In the genomic region with DNA sequence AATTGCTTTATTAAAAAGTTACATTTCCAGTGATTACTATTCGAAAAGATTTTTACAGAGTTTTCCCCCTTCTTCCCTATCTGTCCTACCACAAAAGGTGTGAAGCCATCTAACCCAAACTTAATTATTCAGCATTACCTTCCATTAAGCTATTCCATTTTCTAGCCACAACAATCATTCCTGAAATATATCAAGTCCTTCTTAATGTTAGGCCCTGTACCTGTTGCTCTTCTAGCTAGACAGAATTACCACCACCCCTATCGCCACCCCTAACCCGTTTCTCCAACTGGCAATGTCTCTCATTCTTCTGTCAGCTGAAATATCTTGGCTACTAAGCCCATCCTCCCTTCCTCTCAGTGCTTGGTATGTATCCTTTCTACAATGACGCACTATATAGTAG, we compare ENCODE assay signal across 23 cellular contexts. TPM values are rescaled to one million over a fixed set of nuclear protein-coding genes. Genes with fewer than 3 reads are reported as not detected.
DNase-seq lines count a peak whose midpoint lies in the region; ATAC-seq, FAIRE-seq and TF ChIP-seq lines count a peak whose summit lies in the region.
"Had no signal": no experiment of that assay in that cellular context is flagged by ENCODE, and none has a peak within 500 bp of the region (broad histone marks: within the 10 kb centered on the region; RNA-seq: fewer than 3 reads in every experiment).

No MANE protein-coding gene starts in this region.

- POLR2A ChIA-PET in HepG2 (lab: Yijun Ruan, JAX): interaction anchor here (7.1 kb wide), 1 partner anchor 14 kb away, joined by 41 read pairs; a partner anchor contains a TSS

- H3K36me3 Mint-ChIP-seq in HFFc6 (ENCODE audit: low read depth): peaks cover 39% of the 10 kb centered on the region
- peaks cover 54% of the 10 kb centered on the region for H3K36me3 Mint-ChIP-seq in stimulated activated effector memory CD8-positive, alpha-beta T cell treated with anti-CD3 and anti-CD28 coated beads, Interleukin-12 subunit alpha, Interleukin-12 subunit beta, amount 100 ng/mL, for 72 hours

- H3K27me3 ChIP-seq in HepG2 (ENCODE audit: control insufficient read depth in 1 of 2, insufficient read depth in 2 of 2, low read length in 2 of 2) (no peaks in the 10 kb centered on the region), right lobe of liver (no peaks in the 10 kb centered on the region), gastroesophageal sphincter (no peaks in the 10 kb centered on the region)
- H3K27me3 ChIP-seq: SJSA1, thyroid gland had no signal

- no peak for TF ChIP-seq CTCF in HepG2 (CRISPR knock-in tag; IDR thresholded peaks at IDR 0.05)
- no peak for TF ChIP-seq CTCF in right lobe of liver (IDR thresholded peaks at IDR 0.05)
- no peak for TF ChIP-seq CTCF in HFFc6 (IDR thresholded peaks at IDR 0.05)
- TF ChIP-seq CTCF in gastroesophageal sphincter (IDR thresholded peaks at IDR 0.05): no peak
- TF ChIP-seq CTCF in omental fat pad (IDR thresholded peaks at IDR 0.05): no peak

- no peak for TF ChIP-seq RAD21 in HepG2 (CRISPR knock-in tag; IDR thresholded peaks at IDR 0.05)

- H3K27me3 Mint-ChIP-seq in HFFc6 (ENCODE audit: insufficient read depth): peaks cover 2% of the 10 kb centered on the region; the same call in 1 of the 2 replicates

- H4K20me1 ChIP-seq in HepG2 (ENCODE audit: insufficient read depth, low read length): peaks cover 52% of the 10 kb centered on the region

- WGBS in HepG2 (ENCODE audit: low lambda C conversion rate): 96% methylated on average over 4 of the region's 4 CpGs
- WGBS in right lobe of liver (ENCODE audit: insufficient coverage, low coverage, low lambda C conversion rate, missing lambda C conversion rate): 96% methylated on average over 4 of the region's 4 CpGs
- WGBS in gastroesophageal sphincter (ENCODE audit: low coverage in 1 of 2), 2 donors: 86 to 93% methylated on average over 4 of the region's 4 CpGs

- DNase-seq in HepG2 (ENCODE audit: low spot score) (no peak), right lobe of liver (no peak), HFFc6 (no peak), omental fat pad (ENCODE audit: low spot score) (no peak), NCI-H187 treated with DMSO at 0.1 percent for 48 hours (lab: John Stamatoyannopoulos, UW) (no peak), medulla oblongata (ENCODE audit: extremely low spot score) (no peak)
- no peak for DNase-seq in stimulated activated effector memory CD8-positive, alpha-beta T cell treated with anti-CD3 and anti-CD28 coated beads, Interleukin-12 subunit alpha, Interleukin-12 subunit beta, amount 100 ng/mL, for 72 hours (ENCODE audit: low spot score in 2 of 2)
- DNase-seq: activated CD8-positive, alpha-beta memory T cell treated with anti-CD3 and anti-CD28 coated beads, Interleukin-2, amount 50 U/mL, for 4 hours; cortex of kidney; NCI-H1105 treated with DMSO at 0.1 percent for 48 hours; NCI-H2081; NCI-H226; stimulated activated CD4-positive, alpha-beta T cell treated with anti-CD3 and anti-CD28 coated beads, Interleukin-12 subunit alpha, Interleukin-12 subunit beta, amount 100 ng/mL, for 4 hours; stimulated activated CD4-positive, alpha-beta T cell treated with anti-CD3 and anti-CD28 coated beads, Interleukin-4, amount 100 ng/mL, for 24 hours; stimulated activated naive CD4-positive, alpha-beta T cell; thyroid gland had no signal

- peak overlapping the region; percentile 60 for H3K27ac ChIP-seq in HepG2 (ENCODE audit: extremely low read length, insufficient read depth, low read length)
- no peak overlapping the region for H3K27ac ChIP-seq in right lobe of liver
- H3K27ac ChIP-seq in gastroesophageal sphincter: peak overlapping the region in 3 of 4 donors; percentile 16 to 86 (median 84)
- H3K27ac ChIP-seq: SJSA1, thyroid gland had no signal

- no peak overlapping the region for H2AFZ ChIP-seq in HepG2 (ENCODE audit: low read length)

- H3K4me3 ChIP-seq in HepG2 (replicated peaks in 1 of 3; ENCODE audit: insufficient read depth in 1 of 3, low read depth in 2 of 3, low read length in 3 of 3): no peak overlapping the region
- H3K4me3 ChIP-seq in right lobe of liver: no peak overlapping the region
- no peak overlapping the region for H3K4me3 ChIP-seq in gastroesophageal sphincter
- H3K4me3 ChIP-seq: HAP-1, lung, SJSA1, thyroid gland had no signal

- no peak for FAIRE-seq in HepG2 (lab: Jason Lieb, UNC)
- FAIRE-seq: GM19239, RCC 7860 had no signal

- H3K4me1 Mint-ChIP-seq in HFFc6 (ENCODE audit: low read depth): peaks cover 97% of the 10 kb centered on the region
- H3K4me1 Mint-ChIP-seq in stimulated activated effector memory CD8-positive, alpha-beta T cell treated with anti-CD3 and anti-CD28 coated beads, Interleukin-12 subunit alpha, Interleukin-12 subunit beta, amount 100 ng/mL, for 72 hours: peaks cover 69% of the 10 kb centered on the region

- BruUV-seq in HepG2 (replicated peaks; lab: Mats Ljungman, UMichigan): no TSS peak

- no peaks in the 10 kb centered on the region for H3K9me3 Mint-ChIP-seq in HFFc6
- no peaks in the 10 kb centered on the region for H3K9me3 Mint-ChIP-seq in stimulated activated effector memory CD8-positive, alpha-beta T cell treated with anti-CD3 and anti-CD28 coated beads, Interleukin-12 subunit alpha, Interleukin-12 subunit beta, amount 100 ng/mL, for 72 hours

- no peak for TF ChIP-seq POLR2A in HepG2 (IDR thresholded peaks at IDR 0.05; ENCODE audit: insufficient read depth in 1 of 2, low read depth in 2 of 2, low read length in 2 of 2)
- TF ChIP-seq POLR2A in right lobe of liver (IDR thresholded peaks at IDR 0.05): no peak
- no peak for TF ChIP-seq POLR2A in gastroesophageal sphincter (IDR thresholded peaks at IDR 0.05)

- peaks cover 96% of the 10 kb centered on the region for H3K79me2 ChIP-seq in HepG2 (ENCODE audit: insufficient read depth, low read length)

- no peak overlapping the region for H3K9ac ChIP-seq in HepG2 (ENCODE audit: insufficient read depth, low read depth, low read length)

- in situ Hi-C loops in HepG2 (cut with HindIII; ENCODE audit: extremely low pct_ligation_motif_present, low pct_unique_long_range_greater_than_20kb): no loop called here

- intact Hi-C loops in HepG2 (cut with micrococcal nuclease; ENCODE audit: unreplicated experiment): no loop called here
- intact Hi-C loops in right lobe of liver (cut with DNase I): no loop called here

- H3K4me2 ChIP-seq in HepG2 (ENCODE audit: low read depth, low read length): no peak overlapping the region

- peaks cover 12 to 48% of the 10 kb centered on the region in 2 experiments for H3K36me3 ChIP-seq in HepG2 (replicated peaks in 1 of 2; ENCODE audit: control insufficient read depth in 1 of 2, insufficient read depth in 2 of 2, low read length in 2 of 2)
- H3K36me3 ChIP-seq in right lobe of liver: peaks cover 0 to 12% (median 0%) of the 10 kb centered on the region in 4 donors
- H3K36me3 ChIP-seq in gastroesophageal sphincter: no peaks in the 10 kb centered on the region

- H3K4me1 ChIP-seq in HepG2 (ENCODE audit: insufficient read depth, low read length): peaks cover 60% of the 10 kb centered on the region
- H3K4me1 ChIP-seq in right lobe of liver: peaks cover 0 to 21% (median 6%) of the 10 kb centered on the region in 4 donors
- H3K4me1 ChIP-seq in gastroesophageal sphincter: peaks cover 19 to 93% (median 36%) of the 10 kb centered on the region in 3 donors

- ATAC-seq in HepG2 (no peak), right lobe of liver (no peak), gastroesophageal sphincter (no peak), omental fat pad (ENCODE audit: low FRiP score) (no peak)
- ATAC-seq in stimulated activated effector memory CD8-positive, alpha-beta T cell treated with anti-CD3 and anti-CD28 coated beads, Interleukin-12 subunit alpha, Interleukin-12 subunit beta, amount 100 ng/mL, for 72 hours: no peak

- CTCF ChIA-PET in HepG2 (lab: Yijun Ruan, JAX; ENCODE audit: low intra/inter-chr PET ratio, low total read pairs): no interaction called here

- TF ChIP-seq EP300 in HepG2 (IDR thresholded peaks at IDR 0.05; ENCODE audit: low read depth in 2 of 2, low read length in 2 of 2) (no peak), HepG2 (CRISPR knock-in tag; IDR thresholded peaks at IDR 0.05; ENCODE audit: borderline replicate concordance) (no peak), gastroesophageal sphincter (IDR thresholded peaks at IDR 0.05) (no peak)

- no peaks in the 10 kb centered on the region for H3K9me3 ChIP-seq in HepG2 (ENCODE audit: low read length)
- H3K9me3 ChIP-seq in right lobe of liver: no peaks in the 10 kb centered on the region
- H3K9me3 ChIP-seq in gastroesophageal sphincter: no peaks in the 10 kb centered on the region
- H3K9me3 ChIP-seq: HAP-1, SJSA1, thyroid gland had no signal

- H3K4me3 Mint-ChIP-seq in HFFc6: no peak overlapping the region
- H3K4me3 Mint-ChIP-seq in stimulated activated effector memory CD8-positive, alpha-beta T cell treated with anti-CD3 and anti-CD28 coated beads, Interleukin-12 subunit alpha, Interleukin-12 subunit beta, amount 100 ng/mL, for 72 hours: no peak overlapping the region

- peak overlapping the region; percentile 39 for H3K27ac Mint-ChIP-seq in HFFc6
- H3K27ac Mint-ChIP-seq in stimulated activated effector memory CD8-positive, alpha-beta T cell treated with anti-CD3 and anti-CD28 coated beads, Interleukin-12 subunit alpha, Interleukin-12 subunit beta, amount 100 ng/mL, for 72 hours: peak overlapping the region; percentile 48

RNA-seq across cellular contexts. Expression of a gene that starts 13.9 kb away (rescaled TPM):
- total RNA-seq in HepG2 (2016; rRNA removed; fragmentation: Illumina TruSeq; extraction: Trizol) (62.3 and 90.2 TPM in 2 replicates), right lobe of liver (10 to 100 TPM; 15.7 to 27.9 (median 20.1) TPM), gastroesophageal sphincter (10 to 100 TPM; 36.9 to 43.9 (median 39.6) TPM), omental fat pad (10 to 100 TPM; 29.0 to 46.7 (median 31.0) TPM)
- 6.7 and 7.7 TPM in 2 replicates for total RNA-seq in HepG2 (2016; cell fraction: cytosol; rRNA removed; fragmentation: Illumina TruSeq; extraction: Trizol; ENCODE audit: low read depth)
- total RNA-seq in HepG2 (2016; cell fraction: insoluble cytoplasmic fraction; rRNA removed; fragmentation: Illumina TruSeq; extraction: Trizol): 62.9 and 85.5 TPM in 2 replicates
- total RNA-seq in HepG2 (2016; cell fraction: membrane; rRNA removed; fragmentation: Illumina TruSeq; extraction: Trizol): 17.1 and 18.1 TPM in 2 replicates
- total RNA-seq in HepG2 (2016; cell fraction: nucleus; rRNA removed; fragmentation: Illumina TruSeq; extraction: Trizol): 52.7 and 54.8 TPM in 2 replicates
- 25.7 and 28.9 TPM in 2 replicates for polyA plus RNA-seq in HepG2 (2011; rRNA removed)
- polyA plus RNA-seq in HepG2 (2011; cell fraction: cytosol; rRNA removed): 16.1 and 24.8 TPM in 2 replicates
- 17.9 and 22.5 TPM in 2 replicates for polyA plus RNA-seq in HepG2 (2011; cell fraction: nucleus; rRNA removed)
- 43.1 and 48.6 TPM in 2 replicates for polyA plus RNA-seq in HepG2 (2012)
- polyA plus RNA-seq in HepG2 (2016; cell fraction: cytosol; fragmentation: Illumina TruSeq; extraction: Trizol; ENCODE audit: low read depth): 4.3 and 4.7 TPM in 2 replicates
- 87.1 and 88.3 TPM in 2 replicates for polyA plus RNA-seq in HepG2 (2016; cell fraction: insoluble cytoplasmic fraction; fragmentation: Illumina TruSeq; extraction: Trizol; ENCODE audit: low read depth)
- 9.9 and 10.2 TPM in 2 replicates for polyA plus RNA-seq in HepG2 (2016; cell fraction: membrane; fragmentation: Illumina TruSeq; extraction: Trizol; ENCODE audit: low read depth)
- polyA plus RNA-seq in HepG2 (2016; cell fraction: nucleus; fragmentation: Illumina TruSeq; extraction: Trizol; ENCODE audit: insufficient read depth, low read depth): 60.9 and 64.3 TPM in 2 replicates
- polyA minus RNA-seq in HepG2 (2011; rRNA and poly(A)+ RNA removed; ENCODE audit: low replicate concordance): 7.4 and 11.6 TPM in 2 replicates
- 28.7 and 30.0 TPM in 2 replicates for polyA minus RNA-seq in HepG2 (2011; cell fraction: cytosol; rRNA and poly(A)+ RNA removed)
- polyA minus RNA-seq in HepG2 (2011; cell fraction: nucleus; rRNA and poly(A)+ RNA removed): 43.5 and 63.2 TPM in 2 replicates
- total RNA-seq in HFFc6 (2021; fragmentation: NEBNext Ultra II Directional; extraction: Animal tissue kit (Norgen Biotek cat#: 25700)): 10 to 100 TPM; 34.7 to 44.6 (median 38.3) TPM

RNA-seq across cellular contexts. Expression of a gene that starts 23.1 kb away (rescaled TPM):
- total RNA-seq in HepG2 (2016; rRNA removed; fragmentation: Illumina TruSeq; extraction: Trizol): not detected in 2 replicates
- total RNA-seq in HepG2 (2016; cell fraction: cytosol; rRNA removed; fragmentation: Illumina TruSeq; extraction: Trizol; ENCODE audit: low read depth): not detected in 2 replicates
- not detected in 2 replicates for total RNA-seq in HepG2 (2016; cell fraction: insoluble cytoplasmic fraction; rRNA removed; fragmentation: Illumina TruSeq; extraction: Trizol)
- not detected in 2 replicates for total RNA-seq in HepG2 (2016; cell fraction: membrane; rRNA removed; fragmentation: Illumina TruSeq; extraction: Trizol)
- not detected in 2 replicates for total RNA-seq in HepG2 (2016; cell fraction: nucleus; rRNA removed; fragmentation: Illumina TruSeq; extraction: Trizol)
- 0.03 TPM in 1 of 2 replicates, not detected in the other for polyA plus RNA-seq in HepG2 (2011; rRNA removed)
- polyA plus RNA-seq in HepG2 (2011; cell fraction: cytosol; rRNA removed): 0.01 TPM in 1 of 2 replicates, not detected in the other
- polyA plus RNA-seq in HepG2 (2011; cell fraction: nucleus; rRNA removed): 0.11 and 0.12 TPM in 2 replicates
- not detected in 2 replicates for polyA plus RNA-seq in HepG2 (2012)
- not detected in 2 replicates for polyA plus RNA-seq in HepG2 (2016; cell fraction: cytosol; fragmentation: Illumina TruSeq; extraction: Trizol; ENCODE audit: low read depth)
- not detected in 2 replicates for polyA plus RNA-seq in HepG2 (2016; cell fraction: insoluble cytoplasmic fraction; fragmentation: Illumina TruSeq; extraction: Trizol; ENCODE audit: low read depth)
- not detected in 2 replicates for polyA plus RNA-seq in HepG2 (2016; cell fraction: membrane; fragmentation: Illumina TruSeq; extraction: Trizol; ENCODE audit: low read depth)
- polyA plus RNA-seq in HepG2 (2016; cell fraction: nucleus; fragmentation: Illumina TruSeq; extraction: Trizol; ENCODE audit: insufficient read depth, low read depth): not detected in 2 replicates
- 0.02 TPM in 1 of 2 replicates, not detected in the other for polyA minus RNA-seq in HepG2 (2011; rRNA and poly(A)+ RNA removed; ENCODE audit: low replicate concordance)
- not detected in 2 replicates for polyA minus RNA-seq in HepG2 (2011; cell fraction: cytosol; rRNA and poly(A)+ RNA removed)
- not detected in 2 replicates for polyA minus RNA-seq in HepG2 (2011; cell fraction: nucleus; rRNA and poly(A)+ RNA removed)
- total RNA-seq in right lobe of liver: 1 to 10 TPM in 2 of 6 experiments, under 1 TPM in 3, not detected in 1; 0.21 to 2.7 (median 0.37) TPM
- 1 to 10 TPM in 2 of 6 experiments, under 1 TPM in 4; 0.74 to 1.3 (median 0.98) TPM for total RNA-seq in HFFc6 (2021; fragmentation: NEBNext Ultra II Directional; extraction: Animal tissue kit (Norgen Biotek cat#: 25700))
- total RNA-seq in gastroesophageal sphincter: under 1 TPM in 3 of 4 donors, not detected in 1; 0.27 to 0.77 (median 0.54) TPM
- 1 to 10 TPM in 1 of 4 donors, under 1 TPM in 3; 0.12 to 1.3 (median 0.42) TPM for total RNA-seq in omental fat pad
- total RNA-seq: G401 had no signal

Comparison
In these comparisons a context has a peak if more than half of its experiments do, and no peak if none do; other contexts are left out.
1. H3K27ac ChIP-seq: peak in HepG2 (single experiment) and gastroesophageal sphincter (3 of 4); none in right lobe of liver (0 of 3).